Comparison of ENCODE assay signal across 14 cellular contexts in the genomic region with DNA sequence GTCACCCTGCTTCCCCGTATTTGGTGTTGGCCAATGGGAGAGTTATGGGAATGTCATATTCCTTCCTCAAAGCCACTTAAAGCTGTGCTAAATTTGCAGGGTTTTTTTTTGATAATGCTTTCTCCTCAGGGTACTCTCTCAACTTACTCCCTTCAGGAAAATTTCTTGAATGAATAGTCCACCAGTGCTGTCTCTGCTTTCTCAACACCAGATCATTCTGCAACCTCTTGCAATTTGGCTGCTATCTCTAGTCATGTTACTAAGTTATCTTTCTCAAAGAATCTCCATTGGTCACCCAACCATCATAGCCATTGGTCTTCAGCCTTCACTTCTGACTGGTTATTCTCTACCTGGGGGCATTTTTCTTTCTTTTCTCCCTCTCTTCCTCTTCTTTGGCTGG. TPM values are rescaled to one million over a fixed set of nuclear protein-coding genes. Genes with fewer than 3 reads are reported as not detected.
A peak's percentile ranks its signal among the peaks of the same experiment; 100 is the strongest.
DNase-seq lines count a peak whose midpoint lies in the region; ATAC-seq and TF ChIP-seq lines count a peak whose summit lies in the region.
"Had no signal": no experiment of that assay in that cellular context is flagged by ENCODE, and none has a peak within 500 bp of the region (broad histone marks: within the 10 kb centered on the region; RNA-seq: fewer than 3 reads in every experiment).

No MANE protein-coding gene starts in this region.

- H3K4me3 Mint-ChIP-seq in activated naive CD4-positive, alpha-beta T cell treated with anti-CD3 and anti-CD28 coated beads for 36 hours: peak overlapping the region; percentile 69

- H3K4me1 ChIP-seq in OCI-LY3 (ENCODE audit: low read length): peaks cover 85% of the 10 kb centered on the region
- no peaks in the 10 kb centered on the region for H3K4me1 ChIP-seq in colonic mucosa
- H3K4me1 ChIP-seq in transverse colon: peaks cover 8 to 57% (median 12%) of the 10 kb centered on the region in 4 donors

- H3K79me2 ChIP-seq in OCI-LY3 (ENCODE audit: low read length): peaks cover 53% of the 10 kb centered on the region

- H3K4me2 ChIP-seq in OCI-LY3 (ENCODE audit: low read length): peak overlapping the region; percentile 72
- H3K4me2 ChIP-seq: smooth muscle cell had no signal

- H3K27me3 ChIP-seq in OCI-LY3 (ENCODE audit: low read depth, low read length) (no peaks in the 10 kb centered on the region), colonic mucosa (no peaks in the 10 kb centered on the region), transverse colon (no peaks in the 10 kb centered on the region)

- no peak for TF ChIP-seq EP300 in transverse colon (IDR thresholded peaks at IDR 0.05; ENCODE audit: low read depth)

- H4K20me1 ChIP-seq in OCI-LY3 (ENCODE audit: insufficient read depth, low read length): no peaks in the 10 kb centered on the region

- H3K4me1 Mint-ChIP-seq in activated naive CD4-positive, alpha-beta T cell treated with anti-CD3 and anti-CD28 coated beads for 36 hours (ENCODE audit: low read depth): peaks cover 94% of the 10 kb centered on the region

- ATAC-seq in esophagus mucosa: no peak
- ATAC-seq: Panc1 had no signal

- H3K36me3 ChIP-seq in OCI-LY3 (replicated peaks; ENCODE audit: low read depth, low read length) (peaks cover 21% of the 10 kb centered on the region), colonic mucosa (no peaks in the 10 kb centered on the region), transverse colon (no peaks in the 10 kb centered on the region)
- H3K36me3 ChIP-seq: thoracic aorta had no signal

- TF ChIP-seq POLR2A in transverse colon (IDR thresholded peaks at IDR 0.05): no peak

- H3K4me3 ChIP-seq in OCI-LY3 (ENCODE audit: low read length): peak overlapping the region; percentile 62
- H3K4me3 ChIP-seq in colonic mucosa: no peak overlapping the region
- no peak overlapping the region for H3K4me3 ChIP-seq in transverse colon
- H3K4me3 ChIP-seq: smooth muscle cell, thoracic aorta had no signal

- WGBS in transverse colon (ENCODE audit: low coverage in 1 of 2), 2 donors: 81% methylated on average over 1 of the region's 1 CpG; no CpG with 5 or more reads in 1 of the 2 donors

- intact Hi-C loops in activated naive CD4-positive, alpha-beta T cell treated with anti-CD3 and anti-CD28 coated beads for 36 hours (cut with micrococcal nuclease): loop anchor here (1.0 kb wide), 5 partner anchors 13 to 311 kb away; no protein-coding TSS in a partner anchor
- intact Hi-C loops in colonic mucosa (cut with DNase I) (no loop called here), transverse colon (cut with DNase I; ENCODE audit: low total_unique reads) (no loop called here)

- peak overlapping the region; percentile 74 for H3K9ac ChIP-seq in OCI-LY3 (ENCODE audit: low read length)
- no peak overlapping the region for H3K9ac ChIP-seq in colonic mucosa (ENCODE audit: low read depth in 2 of 2, low read length in 2 of 2)

- peak overlapping the region; percentile 96 for H3K27ac Mint-ChIP-seq in activated naive CD4-positive, alpha-beta T cell treated with anti-CD3 and anti-CD28 coated beads for 36 hours

- in situ Hi-C loops in transverse colon (cut with MboI; ENCODE audit: low pct_ligation_motif_present in 1 of 4, low pct_unique_long_range_greater_than_20kb in 1 of 4, low sequenced_read_pairs in 3 of 4): no loop called here

- peaks cover 20% of the 10 kb centered on the region for H3K36me3 Mint-ChIP-seq in activated naive CD4-positive, alpha-beta T cell treated with anti-CD3 and anti-CD28 coated beads for 36 hours (ENCODE audit: low read depth)

- H3K27ac ChIP-seq in OCI-LY3 (ENCODE audit: low read length): peak overlapping the region; percentile 99
- H3K27ac ChIP-seq in colonic mucosa: peak overlapping the region; percentile 24
- peak overlapping the region; percentile 24 to 74 (median 58) for H3K27ac ChIP-seq in transverse colon
- H3K27ac ChIP-seq: epithelial cell of prostate, thoracic aorta had no signal

- no peak overlapping the region for H2AFZ ChIP-seq in OCI-LY3 (ENCODE audit: low read depth, low read length)

- CTCF ChIA-PET in activated naive CD4-positive, alpha-beta T cell treated with anti-CD3 and anti-CD28 coated beads for 36 hours (lab: Charles Lee): interaction anchor here (0.6 to 9.6 kb wide), 6 partner anchors 12 to 74 kb away, joined by 3 to 54 read pairs (median 4); no protein-coding TSS in a partner anchor

- DNase-seq in activated naive CD4-positive, alpha-beta T cell treated with anti-CD3 and anti-CD28 coated beads for 36 hours: no peak
- DNase-seq in activated naive CD4-positive, alpha-beta T cell (lab: John Stamatoyannopoulos, UW): no peak
- DNase-seq in colonic mucosa (no peak), transverse colon (no peak), inferior parietal cortex (ENCODE audit: extremely low spot score) (no peak)
- DNase-seq in stimulated activated CD4-positive, alpha-beta T cell treated with anti-CD3 and anti-CD28 coated beads, Interleukin-4, amount 100 ng/mL, for 24 hours: no peak
- DNase-seq: head of caudate nucleus, posterior cingulate gyrus had no signal

- H3K27me3 Mint-ChIP-seq in activated naive CD4-positive, alpha-beta T cell treated with anti-CD3 and anti-CD28 coated beads for 36 hours (ENCODE audit: low read depth): no peaks in the 10 kb centered on the region

- no peaks in the 10 kb centered on the region for H3K9me3 ChIP-seq in OCI-LY3 (ENCODE audit: insufficient read depth, low read length)
- no peaks in the 10 kb centered on the region for H3K9me3 ChIP-seq in colonic mucosa
- H3K9me3 ChIP-seq in transverse colon: no peaks in the 10 kb centered on the region
- H3K9me3 ChIP-seq: thoracic aorta had no signal

- no peaks in the 10 kb centered on the region for H3K9me3 Mint-ChIP-seq in activated naive CD4-positive, alpha-beta T cell treated with anti-CD3 and anti-CD28 coated beads for 36 hours

- TF ChIP-seq CTCF in OCI-LY3 (IDR thresholded peaks at IDR 0.05; ENCODE audit: low read depth, low read length): no peak
- no peak for TF ChIP-seq CTCF in colonic mucosa (IDR thresholded peaks at IDR 0.05)
- TF ChIP-seq CTCF in transverse colon (IDR thresholded peaks at IDR 0.05): no peak

RNA-seq across cellular contexts. Expression of a gene that starts 13.4 kb away (rescaled TPM):
- total RNA-seq in activated naive CD4-positive, alpha-beta T cell treated with anti-CD3 and anti-CD28 coated beads for 36 hours: 100 to 1,000 TPM; 141 to 142 TPM
- total RNA-seq in colonic mucosa (10 to 100 TPM; 11.0 to 12.7 TPM), transverse colon (10 to 100 TPM in 3 of 4 donors, 1 to 10 TPM in 1; 9.8 to 28.1 (median 22.5) TPM), esophagus mucosa (15.3 TPM)

Comparison
In these comparisons a context has a peak if more than half of its experiments do, and no peak if none do; other contexts are left out.
1. H3K27ac ChIP-seq: peak in every context shown above with its lines; median percentile 99 in OCI-LY3; 58 in transverse colon; 24 in colonic mucosa.